ENCODE assay signal across 16 cellular contexts in the genomic region with DNA sequence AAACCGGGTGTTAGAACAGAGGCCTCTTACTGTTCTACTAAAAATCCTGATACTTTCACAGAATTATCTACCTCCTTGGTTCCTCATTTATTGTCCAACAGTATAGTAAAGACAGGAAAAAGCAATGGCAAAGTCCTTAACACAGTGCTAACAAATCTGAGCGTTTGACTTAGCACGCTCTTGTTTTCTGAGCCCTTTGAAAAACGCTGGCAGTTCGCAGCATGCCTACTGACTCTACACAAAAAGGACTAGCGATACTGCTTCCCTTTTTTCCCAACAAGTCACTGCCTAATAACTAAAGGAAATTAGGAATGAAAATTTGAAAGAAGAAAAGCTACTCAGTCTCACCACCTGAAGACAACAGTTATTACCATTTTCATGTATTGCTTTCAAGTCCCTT. TPM values are rescaled to one million over a fixed set of nuclear protein-coding genes. Genes with fewer than 3 reads are reported as not detected.
DNase-seq lines count a peak whose midpoint lies in the region; TF ChIP-seq lines count a peak whose summit lies in the region.
"Had no signal": no experiment of that assay in that cellular context is flagged by ENCODE, and none has a peak within 500 bp of the region (broad histone marks: within the 10 kb centered on the region; RNA-seq: fewer than 3 reads in every experiment).

No MANE protein-coding gene starts in this region.

- no peak overlapping the region for H3K18ac ChIP-seq in mesenchymal stem cell (ENCODE audit: low read depth in 1 of 2, low read length in 2 of 2)

- no peak overlapping the region for H3K9ac ChIP-seq in HUES64 (ENCODE audit: low read depth, low read length)
- H3K9ac ChIP-seq in mesenchymal stem cell (ENCODE audit: low read length) = peak overlapping the region; percentile 79
- H3K9ac ChIP-seq in smooth muscle cell (ENCODE audit: low read depth) = no peak overlapping the region
- H3K9ac ChIP-seq: KMS-11 had no signal

- no peak overlapping the region for H2BK5ac ChIP-seq in mesenchymal stem cell (ENCODE audit: low read depth, low read length, poor library complexity, severe bottlenecking)

- H2AFZ ChIP-seq in mesenchymal stem cell (ENCODE audit: low read depth, low read length) = no peak overlapping the region
- no peak overlapping the region for H2AFZ ChIP-seq in smooth muscle cell (ENCODE audit: low read depth)

- no peak overlapping the region for H2BK120ac ChIP-seq in mesenchymal stem cell (ENCODE audit: low read depth, low read length)

- no peak overlapping the region for H3K23ac ChIP-seq in mesenchymal stem cell (ENCODE audit: low read length in 2 of 2)

- H3K4me3 ChIP-seq in HUES64 (ENCODE audit: low read length) (no peak overlapping the region), mesenchymal stem cell (ENCODE audit: insufficient read depth in 1 of 2, low read depth in 1 of 2, low read length in 2 of 2) (peak overlapping the region in 1 of 2 experiments; percentile 32), smooth muscle cell (no peak overlapping the region)
- H3K4me3 ChIP-seq: testis had no signal

- H3K14ac ChIP-seq in mesenchymal stem cell (ENCODE audit: low read length in 2 of 2) = no peak overlapping the region

- H4K8ac ChIP-seq in mesenchymal stem cell (ENCODE audit: low read length) = no peak overlapping the region

- H3K4ac ChIP-seq in mesenchymal stem cell (ENCODE audit: low read depth in 1 of 2, low read length in 2 of 2) = no peak overlapping the region

- 0 out of 2 replicates have a peak overlapping the region, but pooled peaks have one; percentile 0 for H3K27ac ChIP-seq in HUES64 (ENCODE audit: low read depth, low read length)
- peak overlapping the region; percentile 52 for H3K27ac ChIP-seq in caudate nucleus (ENCODE audit: low read depth, low read length)
- H3K27ac ChIP-seq in mesenchymal stem cell (ENCODE audit: low read length, poor library complexity, severe bottlenecking) = no peak overlapping the region
- peak overlapping the region; percentile 62 for H3K27ac ChIP-seq in smooth muscle cell (ENCODE audit: low read depth)
- H3K27ac ChIP-seq: KMS-11, RWPE1, testis had no signal

- TF ChIP-seq CTCF in smooth muscle cell (IDR thresholded peaks at IDR 0.05; ENCODE audit: borderline replicate concordance, insufficient read depth, poor library complexity, severe bottlenecking) = no peak

- DNase-seq in caudate nucleus (lab: John Stamatoyannopoulos, UW) (peak in 1 of 61 donors; percentile 8), mesenchymal stem cell (no peak), smooth muscle cell (lab: John Stamatoyannopoulos, UW; ENCODE audit: unreplicated experiment) (no peak), SKM-1 (lab: John Stamatoyannopoulos, UW; ENCODE audit: unreplicated experiment) (no peak)
- DNase-seq in stimulated activated CD4-positive, alpha-beta T cell treated with anti-CD3 and anti-CD28 coated beads, Interleukin-2, amount 100 ng/mL, for 24 hours = no peak
- DNase-seq in activated CD4-positive, alpha-beta T cell treated with anti-CD3 and anti-CD28 coated beads, Interleukin-2, amount 50 U/mL, for 1 hour = no peak
- no peak for DNase-seq in stimulated activated CD4-positive, alpha-beta T cell treated with anti-CD3 and anti-CD28 coated beads, Interleukin-4, amount 100 ng/mL, for 4 hours
- DNase-seq: activated naive CD4-positive, alpha-beta T cell treated with anti-CD3 and anti-CD28 coated beads for 36 hours; activated T-cell treated with anti-CD3 and anti-CD28 coated beads for 4 hours; islet precursor cell; NCI-H187; NCI-H446; testis had no signal

- no peak overlapping the region for H2AK5ac ChIP-seq in mesenchymal stem cell (ENCODE audit: low read length, severe bottlenecking)

- no peaks in the 10 kb centered on the region for H3K27me3 ChIP-seq in HUES64 (ENCODE audit: insufficient read depth, low read length)
- no peaks in the 10 kb centered on the region for H3K27me3 ChIP-seq in mesenchymal stem cell (ENCODE audit: control insufficient read depth in 1 of 2, insufficient read depth in 1 of 2, low read length in 2 of 2)
- no peaks in the 10 kb centered on the region for H3K27me3 ChIP-seq in smooth muscle cell (ENCODE audit: low read depth)
- H3K27me3 ChIP-seq: testis had no signal

- H4K91ac ChIP-seq in mesenchymal stem cell (ENCODE audit: low read length) = no peak overlapping the region

- H3K9me3 ChIP-seq in HUES64 (ENCODE audit: insufficient read depth, low read depth, low read length) (no peaks in the 10 kb centered on the region), mesenchymal stem cell (ENCODE audit: control insufficient read depth, low read length) (no peaks in the 10 kb centered on the region), smooth muscle cell (replicated peaks; ENCODE audit: low read depth) (no peaks in the 10 kb centered on the region)
- H3K9me3 ChIP-seq: testis had no signal

- peaks cover 27% of the 10 kb centered on the region for H3K79me1 ChIP-seq in mesenchymal stem cell (replicated peaks; ENCODE audit: low read length, poor library complexity, severe bottlenecking)

- no peak overlapping the region for H3K4me2 ChIP-seq in mesenchymal stem cell (ENCODE audit: low read length, poor library complexity, severe bottlenecking)
- H3K4me2 ChIP-seq in smooth muscle cell = peak overlapping the region; percentile 23
- H3K4me2 ChIP-seq: KMS-11 had no signal

- H2BK12ac ChIP-seq in mesenchymal stem cell (ENCODE audit: low read length in 2 of 2) = peak overlapping the region; percentile 45 to 49

- H2BK15ac ChIP-seq in mesenchymal stem cell (ENCODE audit: low read depth, poor library complexity, severe bottlenecking) = no peak overlapping the region

- peaks cover 4% of the 10 kb centered on the region for H3F3A ChIP-seq in smooth muscle cell (ENCODE audit: low read depth)

- WGBS in HUES64 = 45% methylated on average over 5 of the region's 6 CpGs
- WGBS in mesenchymal stem cell = 71% methylated on average over 5 of the region's 6 CpGs
- WGBS in smooth muscle cell (ENCODE audit: low lambda C conversion rate) = 77% methylated on average over 6 of the region's 6 CpGs

- H3K4me1 ChIP-seq in HUES64 (ENCODE audit: insufficient read depth, low read length) (peaks cover 27% of the 10 kb centered on the region), mesenchymal stem cell (ENCODE audit: control insufficient read depth, insufficient read depth, low read depth, low read length) (peaks cover 5% of the 10 kb centered on the region), smooth muscle cell (ENCODE audit: low read depth) (peaks cover 18% of the 10 kb centered on the region)
- H3K4me1 ChIP-seq: testis had no signal

- H3K79me2 ChIP-seq in smooth muscle cell (ENCODE audit: low read depth) = no peaks in the 10 kb centered on the region

- peaks cover 13% of the 10 kb centered on the region for H4K20me1 ChIP-seq in smooth muscle cell (ENCODE audit: low read depth)

- H3K36me3 ChIP-seq in HUES64 (ENCODE audit: insufficient read depth, low read length) (no peaks in the 10 kb centered on the region), mesenchymal stem cell (ENCODE audit: control insufficient read depth in 1 of 2, insufficient read depth in 2 of 2, low read depth in 1 of 2, low read length in 2 of 2) (peaks cover 3 to 13% of the 10 kb centered on the region in 2 experiments), smooth muscle cell (ENCODE audit: low read depth) (no peaks in the 10 kb centered on the region)

RNA-seq across cellular contexts. Expression of a gene that starts 34.8 kb away (rescaled TPM):
- polyA plus RNA-seq in HUES64 (2013, experiment 1 of 2) = 0.10 TPM
- polyA plus RNA-seq in HUES64 (2013, experiment 2 of 2) = 0.19 TPM
- polyA plus RNA-seq in mesenchymal stem cell (2013, experiment 1 of 2) = 4.8 TPM
- polyA plus RNA-seq in mesenchymal stem cell (2013, experiment 2 of 2) = 4.8 TPM
- total RNA-seq in smooth muscle cell = 1.2 and 1.9 TPM in 2 replicates
- 0.82 and 1.9 TPM in 2 replicates for polyA plus RNA-seq in smooth muscle cell
- total RNA-seq: activated naive CD4-positive, alpha-beta T cell treated with anti-CD3 and anti-CD28 coated beads for 36 hours had no signal

RNA-seq across cellular contexts. Expression of a gene that starts 49.3 kb away (rescaled TPM):
- polyA plus RNA-seq in HUES64 (2013, experiment 1 of 2) = 24.3 TPM
- 19.1 TPM for polyA plus RNA-seq in HUES64 (2013, experiment 2 of 2)
- 6.0 TPM for polyA plus RNA-seq in mesenchymal stem cell (2013, experiment 1 of 2)
- 6.4 TPM for polyA plus RNA-seq in mesenchymal stem cell (2013, experiment 2 of 2)
- total RNA-seq in smooth muscle cell = 3.0 and 3.1 TPM in 2 replicates
- 4.1 and 6.3 TPM in 2 replicates for polyA plus RNA-seq in smooth muscle cell
